ENCODE assay signal across 27 cellular contexts in the genomic region with DNA sequence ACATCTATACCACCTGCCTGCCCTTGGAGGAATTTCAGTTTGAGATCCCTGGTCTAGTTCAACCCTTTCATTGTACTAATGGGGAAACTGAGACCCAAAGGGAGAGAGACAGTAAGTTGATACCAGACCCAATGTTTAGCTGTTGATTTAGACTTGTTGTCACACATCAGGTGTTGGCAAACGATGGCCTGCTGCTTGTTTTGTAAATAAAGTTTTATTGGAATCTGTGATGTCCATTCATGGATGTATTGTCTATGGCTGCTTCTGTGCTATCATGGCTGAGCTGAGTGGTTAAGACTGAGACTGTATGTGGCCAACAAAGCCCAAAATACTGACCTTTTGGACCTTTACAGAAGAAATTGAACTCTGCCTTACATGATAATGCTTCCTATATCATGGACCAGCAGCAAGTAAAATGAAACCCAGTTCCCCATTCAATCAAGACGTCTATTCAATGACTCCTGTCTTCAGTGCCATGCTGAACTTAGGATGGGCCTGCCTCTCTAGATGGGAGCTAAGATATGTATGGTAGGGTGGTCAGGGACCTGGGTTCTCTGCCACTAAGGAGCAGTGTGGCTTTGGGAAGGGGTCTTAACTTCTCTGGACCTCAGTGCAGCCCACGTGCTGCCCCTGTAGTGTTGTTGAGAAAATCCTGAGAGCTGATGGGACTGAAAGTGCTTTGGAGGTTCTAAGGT.
"Had no signal": no experiment of that assay in that cellular context is flagged by ENCODE, and none has a peak within 500 bp of the region (broad histone marks: within the 10 kb centered on the region; RNA-seq: fewer than 3 reads in every experiment).

No MANE protein-coding gene starts in this region.

- H3K27me3 ChIP-seq: ovary, right lobe of liver, thyroid gland had no signal

- H3K4me1 ChIP-seq: esophagus squamous epithelium, heart right ventricle, left ventricle myocardium inferior, lower lobe of right lung, right lobe of liver, stomach, thyroid gland had no signal

- H3K4me3 Mint-ChIP-seq: endodermal cell; naive thymus-derived CD8-positive, alpha-beta T cell had no signal

- H3K27ac Mint-ChIP-seq: endodermal cell had no signal

- H3K9me3 ChIP-seq: esophagus squamous epithelium, heart right ventricle, left ventricle myocardium inferior, lower lobe of right lung, ovary, right lobe of liver, stomach, thyroid gland had no signal

- H3K4me3 ChIP-seq: dorsolateral prefrontal cortex, esophagus squamous epithelium, heart right ventricle, left ventricle myocardium inferior, lower lobe of right lung, ovary, right lobe of liver, smooth muscle cell, stomach, thyroid gland had no signal

- H3K36me3 Mint-ChIP-seq: naive thymus-derived CD8-positive, alpha-beta T cell had no signal

- H3K4me1 Mint-ChIP-seq: endodermal cell; naive thymus-derived CD8-positive, alpha-beta T cell had no signal

- DNase-seq: cerebellar nuclear complex; dorsolateral prefrontal cortex; effector CD8-positive, alpha-beta T cell; endodermal cell; esophagus squamous epithelium; foreskin melanocyte; glutamatergic neuron; heart right ventricle; hippocampal formation; kidney glomerular epithelial cell; left colon; left ventricle myocardium inferior; lower lobe of right lung; naive thymus-derived CD8-positive, alpha-beta T cell; occipital lobe; ovary; right lobe of liver; stimulated activated CD4-positive, alpha-beta T cell treated with anti-CD3 and anti-CD28 coated beads, Interleukin-12 subunit alpha, Interleukin-12 subunit beta, amount 100 ng/mL, for 4 hours; stimulated activated CD4-positive, alpha-beta T cell treated with anti-CD3 and anti-CD28 coated beads, Interleukin-1b, Interleukin-23, amount 100 ng/mL, for 48 hours; stimulated activated CD4-positive, alpha-beta T cell treated with anti-CD3 and anti-CD28 coated beads, Interleukin-4, amount 100 ng/mL, for 1 hour; stimulated activated CD8-positive, alpha-beta memory T cell treated with anti-CD3 and anti-CD28 coated beads, Interleukin-4, amount 100 ng/mL, for 48 hours; stimulated activated naive CD4-positive, alpha-beta T cell; stomach; thyroid gland; trophoblast cell had no signal

- ATAC-seq: heart right ventricle; left colon; lower lobe of right lung; naive thymus-derived CD8-positive, alpha-beta T cell; right lobe of liver had no signal

- H3K36me3 ChIP-seq: esophagus squamous epithelium, heart right ventricle, left ventricle myocardium inferior, lower lobe of right lung, ovary, right lobe of liver, stomach, thyroid gland had no signal

- H3K27ac ChIP-seq: dorsolateral prefrontal cortex, epithelial cell of prostate, esophagus squamous epithelium, heart right ventricle, left ventricle myocardium inferior, lower lobe of right lung, ovary, right lobe of liver, stomach, thyroid gland had no signal

- H3K9me3 Mint-ChIP-seq: endodermal cell; naive thymus-derived CD8-positive, alpha-beta T cell had no signal
